Comparison of ENCODE assay signal across 1 cellular context in genomic region chr1:235647537-235647936, GRCh38.
TF ChIP-seq lines count a peak whose summit lies in the region.
"Not testable (repeated sequence)": the region's sequence is repeated elsewhere in the genome, so short reads cannot be mapped to it uniquely, and the experiment has no call there.

No MANE protein-coding gene starts in this region.

TF ChIP-seq in HepG2, 621 proteins besides CTCF, POLR2A, EP300 and RAD21 (continues in another document):
- TF ChIP-seq FOXK1 (CRISPR knock-in tag; IDR thresholded peaks at IDR 0.05; ENCODE audit: borderline replicate concordance, low read depth) (peak; percentile 97), KMT2A (CRISPR knock-in tag; IDR thresholded peaks at IDR 0.05) (peak; percentile 63; the same call in 1 of the 2 replicates), GATAD1 (CRISPR knock-in tag; IDR thresholded peaks at IDR 0.05) (peak; percentile 49; the same call in 1 of the 2 replicates), KAT7 (CRISPR knock-in tag; IDR thresholded peaks at IDR 0.05; ENCODE audit: borderline replicate concordance) (peak; percentile 57; the same call in 1 of the 2 replicates), MEIS1 (CRISPR knock-in tag; IDR thresholded peaks at IDR 0.05; ENCODE audit: borderline replicate concordance) (0 out of 2 replicates have a peak, but pooled peaks have one; percentile 51), PPARG (CRISPR knock-in tag; conservative IDR thresholded peaks at IDR 0.05) (peak; percentile 69), MXD4 (CRISPR knock-in tag; IDR thresholded peaks at IDR 0.05) (0 out of 2 replicates have a peak, but pooled peaks have one; percentile 42), FOXA1 (CRISPR knock-in tag; IDR thresholded peaks at IDR 0.05) (peak; percentile 86), ZNF746 (CRISPR knock-in tag; IDR thresholded peaks at IDR 0.05) (peak; percentile 73; the same call in 1 of the 2 replicates), HDAC1 (CRISPR knock-in tag; IDR thresholded peaks at IDR 0.05) (peak; percentile 86), ZNF121 (CRISPR knock-in tag; IDR thresholded peaks at IDR 0.05) (peak; percentile 54; the same call in 1 of the 2 replicates), ZNF550 (CRISPR knock-in tag; IDR thresholded peaks at IDR 0.05; ENCODE audit: borderline replicate concordance) (0 out of 2 replicates have a peak, but pooled peaks have one; percentile 76), LCORL (CRISPR knock-in tag; IDR thresholded peaks at IDR 0.05) (peak; percentile 83), KDM3A (CRISPR knock-in tag; IDR thresholded peaks at IDR 0.05; ENCODE audit: low read depth) (0 out of 2 replicates have a peak, but pooled peaks have one; percentile 75), KAT8 (CRISPR knock-in tag; IDR thresholded peaks at IDR 0.05) (peak; percentile 73), RXRA (CRISPR knock-in tag; IDR thresholded peaks at IDR 0.05) (peak; percentile 75; the same call in 1 of the 2 replicates), MED1 (CRISPR knock-in tag; IDR thresholded peaks at IDR 0.05) (peak; percentile 88), HMG20A (CRISPR knock-in tag; IDR thresholded peaks at IDR 0.05; ENCODE audit: borderline replicate concordance) (peak; percentile 29; the same call in 1 of the 2 replicates), ISL2 (CRISPR knock-in tag; IDR thresholded peaks at IDR 0.05) (peak; percentile 57; the same call in 1 of the 2 replicates), ZNF331 (CRISPR knock-in tag; IDR thresholded peaks at IDR 0.05) (peak; percentile 82), SMAD3 (CRISPR knock-in tag; IDR thresholded peaks at IDR 0.05) (peak; percentile 81; the same call in 1 of the 2 replicates), ZBTB40 (CRISPR knock-in tag; IDR thresholded peaks at IDR 0.05) (peak; percentile 71; the same call in 1 of the 2 replicates), ZNF792 (CRISPR knock-in tag; IDR thresholded peaks at IDR 0.05) (peak; percentile 19; the same call in 1 of the 2 replicates), ZBTB33 (CRISPR knock-in tag; IDR thresholded peaks at IDR 0.05) (peak; percentile 66), HDAC2 (CRISPR knock-in tag; IDR thresholded peaks at IDR 0.05) (peak; percentile 86), ZGPAT (CRISPR knock-in tag; IDR thresholded peaks at IDR 0.05) (peak; percentile 82), ZNF670 (CRISPR knock-in tag; IDR thresholded peaks at IDR 0.05; ENCODE audit: borderline replicate concordance) (peak; percentile 64; the same call in 1 of the 2 replicates), ZNF543 (CRISPR knock-in tag; IDR thresholded peaks at IDR 0.05) (0 out of 2 replicates have a peak, but pooled peaks have one; percentile 69), ZNF414 (CRISPR knock-in tag; IDR thresholded peaks at IDR 0.05) (peak; percentile 81; the same call in 1 of the 2 replicates), ZNF232 (CRISPR knock-in tag; IDR thresholded peaks at IDR 0.05; ENCODE audit: borderline replicate concordance) (peak; percentile 87), ESRRA (CRISPR knock-in tag; IDR thresholded peaks at IDR 0.05; ENCODE audit: low read depth) (peak; percentile 24), MAX (IDR thresholded peaks at IDR 0.05) (peak; percentile 84), ADNP (CRISPR knock-in tag; IDR thresholded peaks at IDR 0.05) (peak; percentile 92), PATZ1 (CRISPR knock-in tag; IDR thresholded peaks at IDR 0.05) (peak; percentile 72; the same call in 1 of the 2 replicates), BCL6 (CRISPR knock-in tag; IDR thresholded peaks at IDR 0.05) (peak; percentile 59), ZNF503 (CRISPR knock-in tag; IDR thresholded peaks at IDR 0.05) (peak; percentile 74; the same call in 1 of the 2 replicates), ZNF468 (CRISPR knock-in tag; IDR thresholded peaks at IDR 0.05) (0 out of 2 replicates have a peak, but pooled peaks have one; percentile 66), ZNF317 (CRISPR knock-in tag; IDR thresholded peaks at IDR 0.05) (peak; percentile 84), FOXP4 (CRISPR knock-in tag; IDR thresholded peaks at IDR 0.05) (peak; percentile 96), GATAD2A (CRISPR knock-in tag; IDR thresholded peaks at IDR 0.05) (peak; percentile 83)
- not testable (repeated sequence) for TF ChIP-seq FOXA1, LCORL, ZBTB40 (IDR thresholded peaks at IDR 0.05)
